In genomic region chr19:42362342-42362741, GRCh38 we compare ENCODE assay signal across 1 cellular context.
TF ChIP-seq lines count a peak whose summit lies in the region.

No MANE protein-coding gene starts in this region.

TF ChIP-seq in H1, 55 proteins besides CTCF, POLR2A, EP300 and RAD21:
- TF ChIP-seq, protein P1, sequence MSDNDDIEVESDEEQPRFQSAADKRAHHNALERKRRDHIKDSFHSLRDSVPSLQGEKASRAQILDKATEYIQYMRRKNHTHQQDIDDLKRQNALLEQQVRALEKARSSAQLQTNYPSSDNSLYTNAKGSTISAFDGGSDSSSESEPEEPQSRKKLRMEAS (IDR thresholded peaks at IDR 0.05), result no peak
- TF ChIP-seq NRF1 (IDR thresholded peaks at IDR 0.05; ENCODE audit: low read depth, low read length) (no peak), TBP (IDR thresholded peaks at IDR 0.05; ENCODE audit: low read depth, low read length) (no peak), EZH2 (IDR thresholded peaks at IDR 0.05; ENCODE audit: low read depth, low read length, severe bottlenecking) (no peak), RBBP5 (IDR thresholded peaks at IDR 0.05; ENCODE audit: borderline replicate concordance, low read depth, low read length) (no peak), TAF1 (IDR thresholded peaks at IDR 0.05; ENCODE audit: low read depth, low read length) (no peak), BRCA1 (IDR thresholded peaks at IDR 0.05; ENCODE audit: low read depth, low read length) (no peak), RFX5 (IDR thresholded peaks at IDR 0.05; ENCODE audit: borderline replicate concordance, low read depth, low read length) (no peak), PHF8 (conservative IDR thresholded peaks at IDR 0.05; ENCODE audit: low read depth, low read length) (no peak), SIN3A (conservative IDR thresholded peaks at IDR 0.05 in 1 of 2, IDR thresholded peaks at IDR 0.05 in 1 of 2; ENCODE audit: low read depth in 1 of 2, low read length in 2 of 2) (no peak), KDM5A (IDR thresholded peaks at IDR 0.05; ENCODE audit: low read length) (no peak), HDAC2 (IDR thresholded peaks at IDR 0.05; ENCODE audit: borderline replicate concordance in 1 of 2, low read depth in 2 of 2, low read length in 2 of 2) (no peak), SUZ12 (IDR thresholded peaks at IDR 0.05; ENCODE audit: low read length) (no peak), BACH1 (IDR thresholded peaks at IDR 0.05; ENCODE audit: low read length) (no peak)
- TF ChIP-seq, protein P2, sequence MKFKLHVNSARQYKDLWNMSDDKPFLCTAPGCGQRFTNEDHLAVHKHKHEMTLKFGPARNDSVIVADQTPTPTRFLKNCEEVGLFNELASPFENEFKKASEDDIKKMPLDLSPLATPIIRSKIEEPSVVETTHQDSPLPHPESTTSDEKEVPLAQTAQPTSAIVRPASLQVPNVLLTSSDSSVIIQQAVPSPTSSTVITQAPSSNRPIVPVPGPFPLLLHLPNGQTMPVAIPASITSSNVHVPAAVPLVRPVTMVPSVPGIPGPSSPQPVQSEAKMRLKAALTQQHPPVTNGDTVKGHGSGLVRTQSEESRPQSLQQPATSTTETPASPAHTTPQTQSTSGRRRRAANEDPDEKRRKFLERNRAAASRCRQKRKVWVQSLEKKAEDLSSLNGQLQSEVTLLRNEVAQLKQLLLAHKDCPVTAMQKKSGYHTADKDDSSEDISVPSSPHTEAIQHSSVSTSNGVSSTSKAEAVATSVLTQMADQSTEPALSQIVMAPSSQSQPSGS (IDR thresholded peaks at IDR 0.05; ENCODE audit: low read length), result no peak
